ENCODE assay signal across 22 cellular contexts in the genomic region with DNA sequence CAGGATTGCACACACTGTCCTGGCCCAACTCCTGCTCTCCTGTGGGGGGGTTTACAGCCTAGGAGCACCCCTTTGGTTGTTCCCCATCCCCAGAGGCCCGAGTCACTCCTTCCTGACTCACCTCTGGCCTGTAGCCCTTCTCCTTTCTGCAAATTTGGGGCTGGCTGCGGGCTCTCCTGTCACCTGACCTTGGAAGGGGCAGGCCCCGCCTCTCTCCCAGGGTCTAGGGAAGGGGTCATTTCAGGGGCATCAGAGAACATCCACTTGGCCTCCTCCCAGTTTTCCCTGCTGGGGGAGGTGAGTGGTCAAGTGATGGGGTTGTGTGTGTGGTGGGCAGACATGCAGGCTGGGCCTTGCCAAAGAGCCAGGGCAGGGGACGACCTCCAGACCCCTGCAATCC. TPM values are rescaled to one million over a fixed set of nuclear protein-coding genes. Genes with fewer than 3 reads are reported as not detected.
DNase-seq lines count a peak whose midpoint lies in the region; ATAC-seq, FAIRE-seq and TF ChIP-seq lines count a peak whose summit lies in the region.
"Had no signal": no experiment of that assay in that cellular context is flagged by ENCODE, and none has a peak within 500 bp of the region (broad histone marks: within the 10 kb centered on the region; RNA-seq: fewer than 3 reads in every experiment).

No MANE protein-coding gene starts in this region.

- DNase-seq in GM03348 (ENCODE audit: low spot score) = peak; percentile 2
- no peak for DNase-seq in HCT116 (ENCODE audit: low read depth, low spot score)
- DNase-seq in endothelial cell of umbilical vein (ENCODE audit: low read depth, low spot score) = no peak
- no peak for DNase-seq in progenitor cell of endocrine pancreas (ENCODE audit: low spot score, unreplicated experiment)
- DNase-seq in MCF 10A (ENCODE audit: unreplicated experiment) = no peak
- DNase-seq: activated CD4-positive, alpha-beta T cell treated with anti-CD3 and anti-CD28 coated beads for 48 hours; BE2C; DMS 273 treated with DMSO at 0.1 percent for 48 hours; effector CD8-positive, alpha-beta T cell; HCEC 1CT; Karpas-422; NCI-H1105; NCI-H2107; NCI-H526 treated with DMSO at 0.1 percent for 48 hours; PC-3; T1000 had no signal

- no peaks in the 10 kb centered on the region for H3K36me3 Mint-ChIP-seq in progenitor cell of endocrine pancreas (ENCODE audit: insufficient read depth)
- H3K36me3 Mint-ChIP-seq in MCF 10A (ENCODE audit: insufficient read depth, unreplicated experiment) = peaks cover 12% of the 10 kb centered on the region
- H3K36me3 Mint-ChIP-seq: activated naive CD8-positive, alpha-beta T cell had no signal

- H3K4me1 ChIP-seq in HCT116 (ENCODE audit: control insufficient read depth in 1 of 2, insufficient read depth in 2 of 2, low read length in 2 of 2) (peaks cover 14 to 48% of the 10 kb centered on the region in 2 experiments), endothelial cell of umbilical vein (ENCODE audit: control insufficient read depth, extremely low read depth, insufficient read depth, low read length) (peaks cover 12% of the 10 kb centered on the region)

- CTCF ChIA-PET in HCT116 (lab: Charles Lee) (no interaction called here), endothelial cell of umbilical vein (lab: Charles Lee) (interaction anchor here (0.7 to 3.0 kb wide), 4 partner anchors 15 to 84 kb away, joined by 3 to 22 read pairs (median 3); no protein-coding TSS in a partner anchor), MCF 10A (lab: Yijun Ruan, JAX) (interaction anchor here (0.7 to 1.6 kb wide), 2 partner anchors 60 to 74 kb away, joined by 3 to 4 read pairs; no protein-coding TSS in a partner anchor)

- ATAC-seq in HCT116 (no peak), GM19455 (IDR thresholded peaks at IDR 0.05; ENCODE audit: unreplicated experiment) (no peak), HG03460 (IDR thresholded peaks at IDR 0.05; ENCODE audit: unreplicated experiment) (no peak)
- ATAC-seq: pancreas, PC-3 had no signal

- dilution Hi-C loops in endothelial cell of umbilical vein (cut with MboI; ENCODE audit: extremely low pct_ligation_motif_present, low sequenced_read_pairs) = no loop called here

- H3K36me3 ChIP-seq in HCT116 (ENCODE audit: control insufficient read depth in 1 of 2, insufficient read depth in 2 of 2, low read length in 2 of 2) (no peaks in the 10 kb centered on the region), endothelial cell of umbilical vein (ENCODE audit: control insufficient read depth in 2 of 2, extremely low read depth in 1 of 2, insufficient read depth in 2 of 2, low read length in 2 of 2) (no peaks in the 10 kb centered on the region)
- H3K36me3 ChIP-seq: BE2C, breast epithelium, pancreas had no signal

- no peaks in the 10 kb centered on the region for H3K9me1 ChIP-seq in endothelial cell of umbilical vein (replicated peaks; ENCODE audit: control insufficient read depth, extremely low read depth, insufficient read depth, low read length)

- H3K4me3 Mint-ChIP-seq in progenitor cell of endocrine pancreas (ENCODE audit: low read depth) (peak overlapping the region; percentile 48), MCF 10A (ENCODE audit: unreplicated experiment) (no peak overlapping the region)

- no peak overlapping the region for H2AFZ ChIP-seq in HCT116 (ENCODE audit: low read depth, low read length, poor library complexity, severe bottlenecking)
- H2AFZ ChIP-seq in endothelial cell of umbilical vein (ENCODE audit: low read depth, low read length) = peak overlapping the region; percentile 34

- TF ChIP-seq CTCF in HCT116 (IDR thresholded peaks at IDR 0.05 in 2 of 3, conservative IDR thresholded peaks at IDR 0.05 in 1 of 3; ENCODE audit: borderline replicate concordance in 1 of 3, insufficient read depth in 1 of 3, low read depth in 2 of 3, low read length in 2 of 3) (no peak), endothelial cell of umbilical vein (IDR thresholded peaks at IDR 0.05; ENCODE audit: extremely low read depth in 1 of 2, insufficient read depth in 1 of 2, low read depth in 1 of 2, low read length in 2 of 2) (no peak), progenitor cell of endocrine pancreas (IDR thresholded peaks at IDR 0.05; ENCODE audit: unreplicated experiment) (no peak), MCF 10A (IDR thresholded peaks at IDR 0.05; ENCODE audit: unreplicated experiment) (no peak)

- H3K4me2 ChIP-seq in HCT116 (ENCODE audit: low read length) (peak overlapping the region; percentile 23), endothelial cell of umbilical vein (ENCODE audit: insufficient read depth, low read length) (no peak overlapping the region)

- no TSS peak for BruUV-seq in HCT116 (replicated peaks; lab: Mats Ljungman, UMichigan)
- no TSS peak for BruUV-seq in endothelial cell of umbilical vein (replicated peaks; lab: Mats Ljungman, UMichigan)
- BruUV-seq in MCF 10A (replicated peaks; lab: Mats Ljungman, UMichigan) = no TSS peak

- H4K20me1 ChIP-seq in HCT116 (ENCODE audit: insufficient read depth) = no peaks in the 10 kb centered on the region
- no peaks in the 10 kb centered on the region for H4K20me1 ChIP-seq in endothelial cell of umbilical vein (replicated peaks; ENCODE audit: control insufficient read depth, extremely low read depth, insufficient read depth, low read length)

- H3K27ac Mint-ChIP-seq in progenitor cell of endocrine pancreas (no peak overlapping the region), MCF 10A (ENCODE audit: low read depth, unreplicated experiment) (no peak overlapping the region)
- H3K27ac Mint-ChIP-seq: activated naive CD8-positive, alpha-beta T cell had no signal

- intact Hi-C loops in HCT116 (cut with micrococcal nuclease) (no loop called here), endothelial cell of umbilical vein (cut with micrococcal nuclease) (no loop called here), MCF 10A (cut with micrococcal nuclease) (no loop called here)

- no peaks in the 10 kb centered on the region for H3K27me3 ChIP-seq in HCT116 (ENCODE audit: insufficient read depth, low read length)
- no peaks in the 10 kb centered on the region for H3K27me3 ChIP-seq in endothelial cell of umbilical vein (ENCODE audit: control insufficient read depth in 2 of 2, insufficient read depth in 2 of 2, low read length in 2 of 2)
- H3K27me3 ChIP-seq: BE2C, breast epithelium, pancreas had no signal

- no peak for TF ChIP-seq POLR2A in HCT116 (IDR thresholded peaks at IDR 0.05; ENCODE audit: borderline replicate concordance, extremely low read depth, insufficient read depth, insufficient read length)
- TF ChIP-seq POLR2A in endothelial cell of umbilical vein (IDR thresholded peaks at IDR 0.05; ENCODE audit: low read depth, low read length) = no peak

- no peaks in the 10 kb centered on the region for H3K9me2 ChIP-seq in HCT116 (ENCODE audit: insufficient read depth)

- POLR2A ChIA-PET in HCT116 (lab: Charles Lee) (no interaction called here), endothelial cell of umbilical vein (lab: Charles Lee) (interaction anchor here (0.6 kb wide), 1 partner anchor 101 kb away, joined by 8 read pairs; a partner anchor contains a TSS), MCF 10A (lab: Yijun Ruan, JAX) (interaction anchor here (0.6 kb wide), 1 partner anchor 144 kb away, joined by 3 read pairs; no protein-coding TSS in a partner anchor)

- H3K4me3 ChIP-seq in HCT116 (replicated peaks in 1 of 2; ENCODE audit: low read depth in 1 of 2, low read length in 2 of 2) (no peak overlapping the region), endothelial cell of umbilical vein (replicated peaks in 1 of 3; ENCODE audit: insufficient read depth in 1 of 3, low read depth in 1 of 3, low read length in 3 of 3) (no peak overlapping the region)
- H3K4me3 ChIP-seq: breast epithelium, pancreas had no signal

- peak; percentile 4 for FAIRE-seq in endothelial cell of umbilical vein (lab: Jason Lieb, UNC)
- FAIRE-seq: pancreas had no signal

- RAD21 ChIA-PET in HCT116 (lab: Charles Lee; ENCODE audit: low non-redundant PET in 1 of 2, low total read pairs in 2 of 2, uncharacterized antibody in 2 of 2, unreplicated experiment in 2 of 2) = no interaction called here

- peaks cover 16% of the 10 kb centered on the region for H3K4me1 Mint-ChIP-seq in progenitor cell of endocrine pancreas (ENCODE audit: low read depth)
- H3K4me1 Mint-ChIP-seq in MCF 10A (ENCODE audit: insufficient read depth, unreplicated experiment) = peaks cover 5% of the 10 kb centered on the region

- H3K9me3 Mint-ChIP-seq in progenitor cell of endocrine pancreas (ENCODE audit: low read depth) (no peaks in the 10 kb centered on the region), MCF 10A (ENCODE audit: unreplicated experiment) (no peaks in the 10 kb centered on the region)

- H3K9me3 ChIP-seq in HCT116 (ENCODE audit: control insufficient read depth in 1 of 2, insufficient read depth in 1 of 2, low read depth in 1 of 2, low read length in 2 of 2) (no peaks in the 10 kb centered on the region), endothelial cell of umbilical vein (replicated peaks; ENCODE audit: control insufficient read depth, insufficient read depth, low read length) (no peaks in the 10 kb centered on the region)
- H3K9me3 ChIP-seq: BE2C, breast epithelium, pancreas had no signal

- TF ChIP-seq RAD21 in HCT116 (IDR thresholded peaks at IDR 0.05; ENCODE audit: low read depth) = no peak

- H3K27ac ChIP-seq in HCT116 (ENCODE audit: low read depth, low read length) (peak overlapping the region; percentile 16; the same call in 1 of the 2 replicates), endothelial cell of umbilical vein (ENCODE audit: insufficient read depth, low read depth, low read length) (no peak overlapping the region)
- H3K27ac ChIP-seq: pancreas had no signal

- no peaks in the 10 kb centered on the region for H3K79me2 ChIP-seq in HCT116 (ENCODE audit: insufficient read depth, low read length)
- H3K79me2 ChIP-seq in endothelial cell of umbilical vein (ENCODE audit: control insufficient read depth, insufficient read depth, low read length) = no peaks in the 10 kb centered on the region

- no peaks in the 10 kb centered on the region for H3K27me3 Mint-ChIP-seq in progenitor cell of endocrine pancreas
- H3K27me3 Mint-ChIP-seq in MCF 10A (ENCODE audit: insufficient read depth, unreplicated experiment) = no peaks in the 10 kb centered on the region
- H3K27me3 Mint-ChIP-seq: activated naive CD8-positive, alpha-beta T cell had no signal

- H3K9ac ChIP-seq in HCT116 (ENCODE audit: low read length) (no peak overlapping the region), endothelial cell of umbilical vein (replicated peaks; ENCODE audit: extremely low read depth, insufficient read depth, low read length) (no peak overlapping the region)

RNA-seq across cellular contexts. Expression of a gene that starts 1.8 kb away (rescaled TPM):
- 6.7 TPM for total RNA-seq in HCT116 (2021; ENCODE audit: unreplicated experiment)
- 4.7 and 5.0 TPM in 2 replicates for polyA plus RNA-seq in HCT116 (2012)
- total RNA-seq in endothelial cell of umbilical vein = 2.0 and 2.8 TPM in 2 replicates
- polyA plus RNA-seq in endothelial cell of umbilical vein = 0.37 and 0.46 TPM in 2 replicates
- 0.34 and 0.76 TPM in 2 replicates for polyA plus RNA-seq in endothelial cell of umbilical vein (2011; cell fraction: cytosol; rRNA removed)
- polyA plus RNA-seq in endothelial cell of umbilical vein (2011; cell fraction: nucleus; rRNA removed) = 1.0 and 1.1 TPM in 2 replicates
- polyA plus RNA-seq in endothelial cell of umbilical vein (2012) = 1.2 and 3.3 TPM in 2 replicates
- 0.27 and 0.38 TPM in 2 replicates for polyA minus RNA-seq in endothelial cell of umbilical vein
- not detected for polyA minus RNA-seq in endothelial cell of umbilical vein (2011; cell fraction: cytosol; rRNA and poly(A)+ RNA removed)
- 0.34 TPM in 1 of 2 replicates, not detected in the other for polyA minus RNA-seq in endothelial cell of umbilical vein (2011; cell fraction: nucleus; rRNA and poly(A)+ RNA removed)
- total RNA-seq in progenitor cell of endocrine pancreas = 4.6 and 4.9 TPM in 2 replicates
- total RNA-seq in MCF 10A (2022) = 0.21 TPM in 1 of 2 replicates, not detected in the other

RNA-seq across cellular contexts. Expression of a gene that starts 6.5 kb away (rescaled TPM):
- total RNA-seq in HCT116 (2021; ENCODE audit: unreplicated experiment) (36.9 TPM), endothelial cell of umbilical vein (66.3 and 84.4 TPM in 2 replicates), progenitor cell of endocrine pancreas (27.9 and 32.2 TPM in 2 replicates), MCF 10A (2022) (36.0 and 43.8 TPM in 2 replicates)
- 24.9 and 27.4 TPM in 2 replicates for polyA plus RNA-seq in HCT116 (2012)
- 40.1 and 52.5 TPM in 2 replicates for polyA plus RNA-seq in endothelial cell of umbilical vein
- polyA plus RNA-seq in endothelial cell of umbilical vein (2011; cell fraction: cytosol; rRNA removed) = 30.4 and 41.3 TPM in 2 replicates
- polyA plus RNA-seq in endothelial cell of umbilical vein (2011; cell fraction: nucleus; rRNA removed) = 34.7 and 40.8 TPM in 2 replicates
- 37.8 and 44.8 TPM in 2 replicates for polyA plus RNA-seq in endothelial cell of umbilical vein (2012)
- 18.3 and 20.1 TPM in 2 replicates for polyA minus RNA-seq in endothelial cell of umbilical vein
- 22.2 TPM for polyA minus RNA-seq in endothelial cell of umbilical vein (2011; cell fraction: cytosol; rRNA and poly(A)+ RNA removed)
- 9.5 and 17.6 TPM in 2 replicates for polyA minus RNA-seq in endothelial cell of umbilical vein (2011; cell fraction: nucleus; rRNA and poly(A)+ RNA removed)

RNA-seq across cellular contexts. Expression of a gene that starts 21.5 kb away (rescaled TPM):
- 1.7 TPM for total RNA-seq in HCT116 (2021; ENCODE audit: unreplicated experiment)
- 1.1 TPM in 2 replicates for polyA plus RNA-seq in HCT116 (2012)
- total RNA-seq in endothelial cell of umbilical vein = 1.5 and 4.1 TPM in 2 replicates
- polyA plus RNA-seq in endothelial cell of umbilical vein = 1.6 and 1.9 TPM in 2 replicates
- polyA plus RNA-seq in endothelial cell of umbilical vein (2011; cell fraction: cytosol; rRNA removed) = 1.4 and 1.9 TPM in 2 replicates
- 4.6 and 5.6 TPM in 2 replicates for polyA plus RNA-seq in endothelial cell of umbilical vein (2011; cell fraction: nucleus; rRNA removed)
- 3.3 and 3.9 TPM in 2 replicates for polyA plus RNA-seq in endothelial cell of umbilical vein (2012)
- polyA minus RNA-seq in endothelial cell of umbilical vein = 0.76 and 2.3 TPM in 2 replicates
- 1.0 TPM for polyA minus RNA-seq in endothelial cell of umbilical vein (2011; cell fraction: cytosol; rRNA and poly(A)+ RNA removed)
- not detected in 2 replicates for polyA minus RNA-seq in endothelial cell of umbilical vein (2011; cell fraction: nucleus; rRNA and poly(A)+ RNA removed)
- 0.67 and 1.7 TPM in 2 replicates for total RNA-seq in progenitor cell of endocrine pancreas
- 0.49 and 0.74 TPM in 2 replicates for total RNA-seq in MCF 10A (2022)
- total RNA-seq: breast epithelium, kidney epithelial cell had no signal

RNA-seq across cellular contexts. Expression of a gene that starts 49.2 kb away (rescaled TPM):
- total RNA-seq in HCT116 (2021; ENCODE audit: unreplicated experiment) = 68.7 TPM
- polyA plus RNA-seq in HCT116 (2012) = 59.9 and 65.2 TPM in 2 replicates
- 42.4 and 46.1 TPM in 2 replicates for total RNA-seq in endothelial cell of umbilical vein
- polyA plus RNA-seq in endothelial cell of umbilical vein = 37.7 and 47.9 TPM in 2 replicates
- polyA plus RNA-seq in endothelial cell of umbilical vein (2011; cell fraction: cytosol; rRNA removed) = 25.7 and 37.0 TPM in 2 replicates
- polyA plus RNA-seq in endothelial cell of umbilical vein (2011; cell fraction: nucleus; rRNA removed) = 49.8 and 50.0 TPM in 2 replicates
- 19.9 and 29.5 TPM in 2 replicates for polyA plus RNA-seq in endothelial cell of umbilical vein (2012)
- 4.9 and 11.9 TPM in 2 replicates for polyA minus RNA-seq in endothelial cell of umbilical vein
- 33.5 TPM for polyA minus RNA-seq in endothelial cell of umbilical vein (2011; cell fraction: cytosol; rRNA and poly(A)+ RNA removed)
- 7.4 and 13.6 TPM in 2 replicates for polyA minus RNA-seq in endothelial cell of umbilical vein (2011; cell fraction: nucleus; rRNA and poly(A)+ RNA removed)
- 23.7 and 29.8 TPM in 2 replicates for total RNA-seq in progenitor cell of endocrine pancreas
- 38.5 and 45.3 TPM in 2 replicates for total RNA-seq in MCF 10A (2022)

RNA-seq across cellular contexts. Expression of a gene that starts 53.5 kb away (rescaled TPM):
- 14.0 TPM for total RNA-seq in HCT116 (2021; ENCODE audit: unreplicated experiment)
- 7.8 and 9.2 TPM in 2 replicates for polyA plus RNA-seq in HCT116 (2012)
- total RNA-seq in endothelial cell of umbilical vein = 36.3 and 44.6 TPM in 2 replicates
- polyA plus RNA-seq in endothelial cell of umbilical vein = 33.6 and 47.9 TPM in 2 replicates
- polyA plus RNA-seq in endothelial cell of umbilical vein (2011; cell fraction: cytosol; rRNA removed) = 15.1 and 22.6 TPM in 2 replicates
- 72.3 and 81.2 TPM in 2 replicates for polyA plus RNA-seq in endothelial cell of umbilical vein (2011; cell fraction: nucleus; rRNA removed)
- polyA plus RNA-seq in endothelial cell of umbilical vein (2012) = 17.8 and 19.9 TPM in 2 replicates
- polyA minus RNA-seq in endothelial cell of umbilical vein = 13.4 and 14.2 TPM in 2 replicates
- polyA minus RNA-seq in endothelial cell of umbilical vein (2011; cell fraction: cytosol; rRNA and poly(A)+ RNA removed) = 15.2 TPM
- polyA minus RNA-seq in endothelial cell of umbilical vein (2011; cell fraction: nucleus; rRNA and poly(A)+ RNA removed) = 17.0 and 17.7 TPM in 2 replicates
- total RNA-seq in progenitor cell of endocrine pancreas = 9.8 and 10.3 TPM in 2 replicates
- total RNA-seq in MCF 10A (2022) = 8.4 and 11.9 TPM in 2 replicates
